10 cellular contexts compared by ENCODE assay signal in the genomic region with DNA sequence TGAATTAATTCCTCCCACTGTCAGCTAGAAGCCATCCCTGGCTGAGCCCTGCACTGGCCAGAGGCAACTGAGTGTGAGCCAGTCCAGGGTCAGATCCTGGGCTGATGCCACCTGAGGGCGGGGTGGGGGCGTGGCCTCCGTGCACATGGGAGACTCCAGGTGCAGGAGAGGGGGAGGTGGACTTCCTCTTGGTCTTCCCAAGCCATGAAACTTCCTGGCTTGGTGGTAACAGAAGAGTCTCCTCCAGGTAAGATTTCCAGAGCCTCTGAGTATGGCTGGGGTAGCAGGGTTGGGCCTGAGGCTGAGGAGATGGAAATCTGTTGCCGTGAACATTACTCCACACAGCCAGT. TPM values are rescaled to one million over a fixed set of nuclear protein-coding genes. Genes with fewer than 3 reads are reported as not detected.
DNase-seq lines count a peak whose midpoint lies in the region; ATAC-seq and TF ChIP-seq lines count a peak whose summit lies in the region.
"Had no signal": no experiment of that assay in that cellular context is flagged by ENCODE, and none has a peak within 500 bp of the region (broad histone marks: within the 10 kb centered on the region; RNA-seq: fewer than 3 reads in every experiment).

No MANE protein-coding gene starts in this region.

- DNase-seq in NCI-H1417 (lab: John Stamatoyannopoulos, UW) (peak in 2 of 3 experiments; percentile 77 to 85), NCI-H1417 treated with DMSO at 0.1 percent for 48 hours (lab: John Stamatoyannopoulos, UW) (no peak), RWPE1 (ENCODE audit: low spot score) (peak; percentile 74), iPS-NIHi11 (ENCODE audit: low spot score) (peak; percentile 78), thyroid gland (peak; percentile 90 to 93), NCI-H1930 (lab: John Stamatoyannopoulos, UW) (no peak)
- no peak for DNase-seq in activated CD4-positive, alpha-beta T cell treated with anti-CD3 and anti-CD28 coated beads, Interleukin-2, amount 10 ng/mL, durations not matched to agents 7 days and 5 days

- no peaks in the 10 kb centered on the region for H3K27me3 ChIP-seq in thyroid gland

- WGBS in thyroid gland, 2 donors: 28 to 37% methylated on average over 4 of the region's 4 CpGs

- CTCF ChIA-PET in RWPE1 (lab: Yijun Ruan, JAX): interaction anchor here (0.7 kb wide), 1 partner anchor 1072 kb away, joined by 7 read pairs; no protein-coding TSS in a partner anchor
- CTCF ChIA-PET in activated CD4-positive, alpha-beta T cell treated with anti-CD3 and anti-CD28 coated beads, Interleukin-2, amount 10 ng/mL, durations not matched to agents 7 days and 5 days (lab: Charles Lee): interaction anchor here (0.8 to 1.1 kb wide), 2 partner anchors 10 to 83 kb away, joined by 3 read pairs; no protein-coding TSS in a partner anchor

- no peak for TF ChIP-seq POLR2A in thyroid gland (IDR thresholded peaks at IDR 0.05)

- peaks cover 30 to 49% of the 10 kb centered on the region in 2 donors for H3K4me1 ChIP-seq in thyroid gland

- H3K36me3 Mint-ChIP-seq in activated CD4-positive, alpha-beta T cell treated with anti-CD3 and anti-CD28 coated beads, Interleukin-2, amount 10 ng/mL, durations not matched to agents 7 days and 5 days (ENCODE audit: low read depth): no peaks in the 10 kb centered on the region

- TF ChIP-seq CTCF in RWPE1 (conservative IDR thresholded peaks at IDR 0.05; ENCODE audit: low read depth) (no peak), thyroid gland (IDR thresholded peaks at IDR 0.05) (no peak)

- no peak for ATAC-seq in GM18511 (IDR thresholded peaks at IDR 0.05; ENCODE audit: unreplicated experiment)

- H3K27ac ChIP-seq in RWPE1 (peak overlapping the region; percentile 59), thyroid gland (peak overlapping the region; percentile 90 to 97 (median 97))

- no peak overlapping the region for H3K4me3 ChIP-seq in thyroid gland (replicated peaks in 1 of 3)

- intact Hi-C loops in thyroid gland (cut with DNase I): no loop called here

- peaks cover 16% of the 10 kb centered on the region for H3K4me1 Mint-ChIP-seq in activated CD4-positive, alpha-beta T cell treated with anti-CD3 and anti-CD28 coated beads, Interleukin-2, amount 10 ng/mL, durations not matched to agents 7 days and 5 days

- POLR2A ChIA-PET in RWPE1 (lab: Yijun Ruan, JAX; ENCODE audit: low non-redundant PET): no interaction called here
- POLR2A ChIA-PET in activated CD4-positive, alpha-beta T cell treated with anti-CD3 and anti-CD28 coated beads, Interleukin-2, amount 10 ng/mL, durations not matched to agents 7 days and 5 days (lab: Charles Lee): no interaction called here

- H3K9me3 Mint-ChIP-seq in activated CD4-positive, alpha-beta T cell treated with anti-CD3 and anti-CD28 coated beads, Interleukin-2, amount 10 ng/mL, durations not matched to agents 7 days and 5 days: no peaks in the 10 kb centered on the region

- no peak overlapping the region for H3K27ac Mint-ChIP-seq in activated CD4-positive, alpha-beta T cell treated with anti-CD3 and anti-CD28 coated beads, Interleukin-2, amount 10 ng/mL, durations not matched to agents 7 days and 5 days
- H3K27ac Mint-ChIP-seq: activated CD4-positive, alpha-beta T cell treated with anti-CD3 and anti-CD28 coated beads for 36 hours had no signal

- H3K36me3 ChIP-seq in thyroid gland: no peaks in the 10 kb centered on the region

- H3K9me3 ChIP-seq in thyroid gland: no peaks in the 10 kb centered on the region

- H3K4me3 Mint-ChIP-seq in activated CD4-positive, alpha-beta T cell treated with anti-CD3 and anti-CD28 coated beads, Interleukin-2, amount 10 ng/mL, durations not matched to agents 7 days and 5 days: no peak overlapping the region
- H3K4me3 Mint-ChIP-seq: activated CD4-positive, alpha-beta T cell treated with anti-CD3 and anti-CD28 coated beads for 36 hours had no signal

- peaks cover 8% of the 10 kb centered on the region for H3K27me3 Mint-ChIP-seq in activated CD4-positive, alpha-beta T cell treated with anti-CD3 and anti-CD28 coated beads, Interleukin-2, amount 10 ng/mL, durations not matched to agents 7 days and 5 days
- H3K27me3 Mint-ChIP-seq: activated CD4-positive, alpha-beta T cell treated with anti-CD3 and anti-CD28 coated beads for 36 hours had no signal

RNA-seq across cellular contexts. Expression of gene RAB17, which starts 0.5 kb away (rescaled TPM):
- total RNA-seq in thyroid gland: 10 to 100 TPM; 37.6 to 88.1 (median 70.1) TPM
- not detected for total RNA-seq in activated CD4-positive, alpha-beta T cell treated with anti-CD3 and anti-CD28 coated beads, Interleukin-2, amount 10 ng/mL, durations not matched to agents 7 days and 5 days

RNA-seq across cellular contexts. Expression of gene PRLH, which starts 24.6 kb away (rescaled TPM):
- total RNA-seq in thyroid gland: not detected
- total RNA-seq in activated CD4-positive, alpha-beta T cell treated with anti-CD3 and anti-CD28 coated beads, Interleukin-2, amount 10 ng/mL, durations not matched to agents 7 days and 5 days: not detected
- total RNA-seq: activated CD4-positive, alpha-beta T cell treated with anti-CD3 and anti-CD28 coated beads for 36 hours; fibroblast of villous mesenchyme had no signal

RNA-seq across cellular contexts. Expression of gene LRRFIP1, which starts 36.4 kb away (rescaled TPM):
- total RNA-seq in thyroid gland: 100 to 1,000 TPM in 2 of 4 donors, 10 to 100 TPM in 2; 76.1 to 113 (median 96.6) TPM
- total RNA-seq in activated CD4-positive, alpha-beta T cell treated with anti-CD3 and anti-CD28 coated beads, Interleukin-2, amount 10 ng/mL, durations not matched to agents 7 days and 5 days: 100 to 1,000 TPM; 187 to 196 TPM

Comparison
In these comparisons a context has a peak if more than half of its experiments do, and no peak if none do; other contexts are left out.
1. DNase-seq: peak in NCI-H1417 (2 of 3), RWPE1 (single experiment), iPS-NIHi11 (single experiment) and thyroid gland (2 of 2); none in NCI-H1417 treated with DMSO at 0.1 percent for 48 hours (single experiment), NCI-H1930 (0 of 2) and activated CD4-positive, alpha-beta T cell treated with anti-CD3 and anti-CD28 coated beads, Interleukin-2, amount 10 ng/mL, durations not matched to agents 7 days and 5 days (single experiment).
2. RNA of gene RAB17, which starts 0.5 kb away (total RNA-seq): 37.6 to 88.1 TPM in thyroid gland; not detected in activated CD4-positive, alpha-beta T cell treated with anti-CD3 and anti-CD28 coated beads, Interleukin-2, amount 10 ng/mL, durations not matched to agents 7 days and 5 days; every median in the first group is over 10 times any median in the second.